17 cellular contexts compared by ENCODE assay signal in genomic region chrX:44996282-44996681, GRCh38.
DNase-seq lines count a peak whose midpoint lies in the region; ATAC-seq and TF ChIP-seq lines count a peak whose summit lies in the region.
"Had no signal": no experiment of that assay in that cellular context is flagged by ENCODE, and none has a peak within 500 bp of the region (broad histone marks: within the 10 kb centered on the region; RNA-seq: fewer than 3 reads in every experiment).

No MANE protein-coding gene starts in this region.

- no peaks in the 10 kb centered on the region for H3K36me3 ChIP-seq in brain microvascular endothelial cell (replicated peaks)
- H3K36me3 ChIP-seq: BE2C had no signal

- TF ChIP-seq CTCF in GM12865 (IDR thresholded peaks at IDR 0.05; ENCODE audit: insufficient read depth, low read depth, low read length, missing control alignments) = no peak
- TF ChIP-seq CTCF in brain microvascular endothelial cell (IDR thresholded peaks at IDR 0.05; ENCODE audit: low read depth, low read length, missing control alignments) = no peak

- no peak overlapping the region for H3K27ac ChIP-seq in brain microvascular endothelial cell
- H3K27ac ChIP-seq: parathyroid adenoma had no signal

- peak; percentile 61 for ATAC-seq in HG03520 (IDR thresholded peaks at IDR 0.05; ENCODE audit: unreplicated experiment)
- ATAC-seq in left colon = peak; percentile 83
- no peak for ATAC-seq in GM18861 (IDR thresholded peaks at IDR 0.05; ENCODE audit: unreplicated experiment)
- ATAC-seq: naive thymus-derived CD4-positive, alpha-beta T cell had no signal

- peak; percentile 16 for DNase-seq in activated CD4-positive, alpha-beta T cell treated with anti-CD3 and anti-CD28 coated beads for 48 hours
- DNase-seq in activated CD4-positive, alpha-beta T cell treated with anti-CD3 and anti-CD28 coated beads, Interleukin-2, amount 50 U/mL, for 1 hour = no peak
- DNase-seq in GM12865 (ENCODE audit: low read depth) (peak; percentile 42), left colon (no peak), brain microvascular endothelial cell (no peak), LoVo (ENCODE audit: low spot score) (no peak)
- DNase-seq: activated CD4-positive, alpha-beta T cell treated with anti-CD3 and anti-CD28 coated beads, Interleukin-2, amount 50 U/mL, for 4 hours; amygdala; BE2C; kidney glomerular epithelial cell; naive thymus-derived CD4-positive, alpha-beta T cell; NCI-H1092 treated with DMSO at 0.1 percent for 48 hours; NCI-H524; RPMI8226 had no signal

- no peaks in the 10 kb centered on the region for H3K27me3 ChIP-seq in brain microvascular endothelial cell (replicated peaks)
- H3K27me3 ChIP-seq: BE2C had no signal

- in situ Hi-C loops in brain microvascular endothelial cell (cut with HindIII; ENCODE audit: low pct_ligation_motif_present, low sequenced_read_pairs) = no loop called here

- H3K4me3 ChIP-seq in GM12865 (ENCODE audit: low read depth, low read length) (no peak overlapping the region), brain microvascular endothelial cell (ENCODE audit: low read depth, low read length) (no peak overlapping the region)

- intact Hi-C loops in left colon (cut with DNase I, micrococcal nuclease) = no loop called here

Comparison
In these comparisons a context has a peak if more than half of its experiments do, and no peak if none do; other contexts are left out.
1. DNase-seq: peak in activated CD4-positive, alpha-beta T cell treated with anti-CD3 and anti-CD28 coated beads for 48 hours (single experiment) and GM12865 (single experiment); none in activated CD4-positive, alpha-beta T cell treated with anti-CD3 and anti-CD28 coated beads, Interleukin-2, amount 50 U/mL, for 1 hour (single experiment), left colon (0 of 2), brain microvascular endothelial cell (single experiment) and LoVo (single experiment).